ENCODE assay signal across 21 cellular contexts in the genomic region with DNA sequence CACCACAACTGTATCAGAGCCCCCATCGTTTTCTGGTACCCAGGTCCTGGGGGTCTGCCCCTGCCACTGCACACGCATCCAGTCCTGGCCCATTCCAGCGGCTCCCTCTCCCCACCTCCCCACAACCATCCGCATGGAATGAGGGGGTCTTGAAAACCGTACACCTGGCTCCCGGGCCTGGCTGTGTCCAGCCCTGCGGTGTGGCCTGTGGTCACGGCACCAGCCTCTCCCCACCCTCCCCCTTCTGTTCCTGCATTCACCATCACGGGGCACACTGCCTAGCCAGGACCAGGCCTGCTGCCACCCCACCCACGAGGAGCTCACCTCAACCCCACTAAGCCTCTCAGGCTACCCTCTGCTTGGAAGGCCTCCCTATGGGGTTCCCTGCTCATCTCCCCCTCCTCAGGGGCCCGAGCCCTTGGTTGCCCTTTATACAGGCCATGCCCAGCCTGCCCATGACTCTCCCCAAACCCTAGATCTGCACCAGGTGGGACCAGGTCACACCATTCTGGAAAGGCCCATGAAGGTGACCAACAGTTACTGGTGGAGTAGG. TPM values are rescaled to one million over a fixed set of nuclear protein-coding genes. Genes with fewer than 3 reads are reported as not detected.
DNase-seq lines count a peak whose midpoint lies in the region; ATAC-seq and TF ChIP-seq lines count a peak whose summit lies in the region.
"Had no signal": no experiment of that assay in that cellular context is flagged by ENCODE, and none has a peak within 500 bp of the region (broad histone marks: within the 10 kb centered on the region; RNA-seq: fewer than 3 reads in every experiment).

No MANE protein-coding gene starts in this region.

- intact Hi-C loops in posterior vena cava (cut with DNase I): no loop called here

- no peak overlapping the region for H2AFZ ChIP-seq in GM23338

- H3K4me1 Mint-ChIP-seq in activated T-cell treated with anti-CD3 and anti-CD28 coated beads, Interleukin-2, amount 50 U/mL, for 72 hours (ENCODE audit: low read depth): no peaks in the 10 kb centered on the region
- no peaks in the 10 kb centered on the region for H3K4me1 Mint-ChIP-seq in activated T-cell treated with anti-CD3 and anti-CD28 coated beads, Interleukin-2, amount 50 U/mL, for 4 hours (ENCODE audit: low read depth)
- H3K4me1 Mint-ChIP-seq in GM23338: no peaks in the 10 kb centered on the region
- H3K4me1 Mint-ChIP-seq: CD8-positive, alpha-beta memory T cell had no signal

- no peaks in the 10 kb centered on the region for H3K27me3 ChIP-seq in GM23338 (ENCODE audit: insufficient read depth)
- H3K27me3 ChIP-seq: BLaER1 treated with 17β-estradiol and CSF1 and Interleukin-3, amounts not matched to agents 10 nM and 100 nM had no signal

- no peaks in the 10 kb centered on the region for H3K4me1 ChIP-seq in GM23338 (ENCODE audit: insufficient read depth)
- H3K4me1 ChIP-seq: BLaER1 treated with 17β-estradiol and CSF1 and Interleukin-3, amounts not matched to agents 10 nM and 100 nM had no signal

- no peak overlapping the region for H3K4me3 Mint-ChIP-seq in activated T-cell treated with anti-CD3 and anti-CD28 coated beads, Interleukin-2, amount 50 U/mL, for 72 hours
- H3K4me3 Mint-ChIP-seq in activated T-cell treated with anti-CD3 and anti-CD28 coated beads, Interleukin-2, amount 50 U/mL, for 4 hours: no peak overlapping the region
- no peak overlapping the region for H3K4me3 Mint-ChIP-seq in GM23338

- no peak overlapping the region for H3K4me2 ChIP-seq in GM23338
- H3K4me2 ChIP-seq: BLaER1 treated with 17β-estradiol and CSF1 and Interleukin-3, amounts not matched to agents 10 nM and 100 nM had no signal

- no peaks in the 10 kb centered on the region for H4K20me1 ChIP-seq in GM23338 (replicated peaks; ENCODE audit: insufficient read depth)
- H4K20me1 ChIP-seq: BLaER1 treated with 17β-estradiol and CSF1 and Interleukin-3, amounts not matched to agents 10 nM and 100 nM had no signal

- no peak for DNase-seq in activated T-cell treated with anti-CD3 and anti-CD28 coated beads, Interleukin-2, amount 50 U/mL, for 72 hours
- no peak for DNase-seq in activated T-cell treated with anti-CD3 and anti-CD28 coated beads, Interleukin-2, amount 50 U/mL, for 4 hours
- peak; percentile 10 for DNase-seq in D341Med (ENCODE audit: low spot score)
- peak; percentile 23 for DNase-seq in islet precursor cell
- DNase-seq in posterior vena cava (ENCODE audit: low spot score): peak; percentile 44
- no peak for DNase-seq in activated gamma-delta T cell treated with Interleukin-2 at 50 U/mL for 16 hours
- no peak for DNase-seq in GM23338 (ENCODE audit: low spot score)
- DNase-seq: DMS79 treated with DMSO at 0.1 percent for 48 hours; GOT3; KG1; NCI-H1417 treated with DMSO at 0.1 percent for 48 hours; NCI-H1930; NCI-H526 treated with DMSO at 0.1 percent for 48 hours; NK-92 treated with Interleukin-12 subunit alpha and Interleukin-12 subunit beta, amount 100 ng/mL, for 24 hours had no signal

- H3K36me3 ChIP-seq in GM23338 (ENCODE audit: insufficient read depth): no peaks in the 10 kb centered on the region

- peaks cover 12 to 15% of the 10 kb centered on the region in 2 donors for H3K9me3 Mint-ChIP-seq in activated T-cell treated with anti-CD3 and anti-CD28 coated beads, Interleukin-2, amount 50 U/mL, for 72 hours
- peaks cover 11% of the 10 kb centered on the region for H3K9me3 Mint-ChIP-seq in activated T-cell treated with anti-CD3 and anti-CD28 coated beads, Interleukin-2, amount 50 U/mL, for 4 hours
- H3K9me3 Mint-ChIP-seq in GM23338: peaks cover 51% of the 10 kb centered on the region

- H3K9me2 ChIP-seq in GM23338 (ENCODE audit: insufficient read depth): no peaks in the 10 kb centered on the region

- H3K79me2 ChIP-seq in GM23338 (replicated peaks; ENCODE audit: insufficient read depth): no peaks in the 10 kb centered on the region

- no peaks in the 10 kb centered on the region for H3F3A ChIP-seq in GM23338 (replicated peaks; ENCODE audit: low read depth)

- peak overlapping the region; percentile 63 for H3K27ac Mint-ChIP-seq in activated T-cell treated with anti-CD3 and anti-CD28 coated beads, Interleukin-2, amount 50 U/mL, for 72 hours
- no peak overlapping the region for H3K27ac Mint-ChIP-seq in GM23338

- no peak overlapping the region for H3K27ac ChIP-seq in GM23338 (ENCODE audit: low read depth)
- H3K27ac ChIP-seq: BLaER1 treated with 17β-estradiol and CSF1 and Interleukin-3, amounts not matched to agents 10 nM and 100 nM had no signal

- H3K27me3 Mint-ChIP-seq in activated T-cell treated with anti-CD3 and anti-CD28 coated beads, Interleukin-2, amount 50 U/mL, for 72 hours (ENCODE audit: low read depth): peaks cover 4% of the 10 kb centered on the region
- H3K27me3 Mint-ChIP-seq in activated T-cell treated with anti-CD3 and anti-CD28 coated beads, Interleukin-2, amount 50 U/mL, for 4 hours (ENCODE audit: low read depth): no peaks in the 10 kb centered on the region
- peaks cover 11% of the 10 kb centered on the region for H3K27me3 Mint-ChIP-seq in GM23338 (ENCODE audit: insufficient read depth, low read depth, poor library complexity)

- ATAC-seq in activated T-cell treated with anti-CD3 and anti-CD28 coated beads, Interleukin-2, amount 50 U/mL, for 72 hours (replicated peaks in 1 of 2): peak; percentile 22 to 26
- no peak for ATAC-seq in activated T-cell treated with anti-CD3 and anti-CD28 coated beads, Interleukin-2, amount 50 U/mL, for 4 hours
- ATAC-seq in HG03139 (IDR thresholded peaks at IDR 0.05; ENCODE audit: unreplicated experiment) (no peak), GM23338 (no peak)
- ATAC-seq: GM12878 had no signal

- H3K36me3 Mint-ChIP-seq in activated T-cell treated with anti-CD3 and anti-CD28 coated beads, Interleukin-2, amount 50 U/mL, for 72 hours (ENCODE audit: insufficient read depth in 2 of 2): peaks cover 14 to 19% of the 10 kb centered on the region in 2 donors
- peaks cover 2% of the 10 kb centered on the region for H3K36me3 Mint-ChIP-seq in activated T-cell treated with anti-CD3 and anti-CD28 coated beads, Interleukin-2, amount 50 U/mL, for 4 hours (ENCODE audit: insufficient read depth)
- peaks cover 11% of the 10 kb centered on the region for H3K36me3 Mint-ChIP-seq in GM23338 (ENCODE audit: low read depth)

- H3K4me3 ChIP-seq in GM23338: no peak overlapping the region
- H3K4me3 ChIP-seq: BLaER1 treated with 17β-estradiol and CSF1 and Interleukin-3, amounts not matched to agents 10 nM and 100 nM; GM12878 had no signal

- no peak for TF ChIP-seq CTCF in GM23338 (conservative IDR thresholded peaks at IDR 0.05; ENCODE audit: low read depth in 2 of 2)

TF ChIP-seq in GM23338, 12 proteins besides CTCF, POLR2A, EP300 and RAD21:
- TF ChIP-seq ZNF114 (CRISPR knock-in tag; IDR thresholded peaks at IDR 0.05) (no peak), ETS1 (IDR thresholded peaks at IDR 0.05) (no peak), STAT1 (IDR thresholded peaks at IDR 0.05; ENCODE audit: unreplicated experiment) (no peak)

RNA-seq across cellular contexts. Expression of gene GPR35, which starts 11.4 kb away (rescaled TPM):
- total RNA-seq in activated T-cell treated with anti-CD3 and anti-CD28 coated beads, Interleukin-2, amount 50 U/mL, for 72 hours: 10 to 100 TPM; 48.2 to 50.7 TPM
- 1 to 10 TPM; 3.0 to 3.5 (median 3.3) TPM for total RNA-seq in activated T-cell treated with anti-CD3 and anti-CD28 coated beads, Interleukin-2, amount 50 U/mL, for 4 hours
- 1 to 10 TPM; 1.2 to 1.8 TPM for total RNA-seq in posterior vena cava
- 0.39 TPM in 1 of 2 replicates, not detected in the other for total RNA-seq in GM23338 (2014; rRNA removed; shearing (Covaris generic))
- polyA plus RNA-seq in GM23338 (2016; fragmentation: Nextera tagmentation; extraction: Ambion mirVana): 0.21 TPM in 1 of 2 replicates, not detected in the other
- total RNA-seq: G401 had no signal

RNA-seq across cellular contexts. Expression of gene AQP12B, which starts 46.0 kb away (rescaled TPM):
- not detected for total RNA-seq in activated T-cell treated with anti-CD3 and anti-CD28 coated beads, Interleukin-2, amount 50 U/mL, for 72 hours
- total RNA-seq in activated T-cell treated with anti-CD3 and anti-CD28 coated beads, Interleukin-2, amount 50 U/mL, for 4 hours: not detected
- under 1 TPM in 1 of 2 donors, not detected in 1; 0.19 TPM for total RNA-seq in posterior vena cava
- total RNA-seq in GM23338 (2014; rRNA removed; shearing (Covaris generic)): not detected in 2 replicates
- not detected in 2 replicates for polyA plus RNA-seq in GM23338 (2016; fragmentation: Nextera tagmentation; extraction: Ambion mirVana)
- total RNA-seq: CD8-positive, alpha-beta memory T cell; G401; GM12878; OCI-LY7; RPMI7951 had no signal
- polyA plus RNA-seq: CD8-positive, alpha-beta memory T cell; GM12878 had no signal

RNA-seq across cellular contexts. Expression of gene CAPN10, which starts 50.1 kb away (rescaled TPM):
- 10 to 100 TPM; 36.9 to 43.7 TPM for total RNA-seq in activated T-cell treated with anti-CD3 and anti-CD28 coated beads, Interleukin-2, amount 50 U/mL, for 72 hours
- total RNA-seq in activated T-cell treated with anti-CD3 and anti-CD28 coated beads, Interleukin-2, amount 50 U/mL, for 4 hours: 10 to 100 TPM; 38.2 to 43.4 (median 41.1) TPM
- total RNA-seq in posterior vena cava: 10 to 100 TPM; 18.6 to 22.6 TPM
- total RNA-seq in GM23338 (2014; rRNA removed; shearing (Covaris generic)): 47.0 and 59.8 TPM in 2 replicates
- polyA plus RNA-seq in GM23338 (2016; fragmentation: Nextera tagmentation; extraction: Ambion mirVana): 30.2 and 31.7 TPM in 2 replicates

RNA-seq across cellular contexts. Expression of gene AQP12A, which starts 55.0 kb away (rescaled TPM):
- total RNA-seq in activated T-cell treated with anti-CD3 and anti-CD28 coated beads, Interleukin-2, amount 50 U/mL, for 72 hours: not detected
- not detected for total RNA-seq in activated T-cell treated with anti-CD3 and anti-CD28 coated beads, Interleukin-2, amount 50 U/mL, for 4 hours
- total RNA-seq in posterior vena cava: not detected
- total RNA-seq in GM23338 (2014; rRNA removed; shearing (Covaris generic)): not detected in 2 replicates
- polyA plus RNA-seq in GM23338 (2016; fragmentation: Nextera tagmentation; extraction: Ambion mirVana): not detected in 2 replicates
- total RNA-seq: CD8-positive, alpha-beta memory T cell; G401; GM12878; OCI-LY7; RPMI7951 had no signal
- polyA plus RNA-seq: CD8-positive, alpha-beta memory T cell; GM12878 had no signal

Comparison
In these comparisons a context has a peak if more than half of its experiments do, and no peak if none do; other contexts are left out.
1. ATAC-seq: peak in activated T-cell treated with anti-CD3 and anti-CD28 coated beads, Interleukin-2, amount 50 U/mL, for 72 hours (2 of 2); none in activated T-cell treated with anti-CD3 and anti-CD28 coated beads, Interleukin-2, amount 50 U/mL, for 4 hours (0 of 2), HG03139 (single experiment) and GM23338 (single experiment).
2. RNA of gene GPR35, which starts 11.4 kb away (total RNA-seq): 48.2 to 50.7 TPM in activated T-cell treated with anti-CD3 and anti-CD28 coated beads, Interleukin-2, amount 50 U/mL, for 72 hours; 3.0 to 3.5 TPM in activated T-cell treated with anti-CD3 and anti-CD28 coated beads, Interleukin-2, amount 50 U/mL, for 4 hours, 1.2 to 1.8 TPM in posterior vena cava and 0.39 TPM in GM23338; every median in the first group is over 10 times any median in the second.
3. DNase-seq: peak in D341Med (single experiment), islet precursor cell (single experiment) and posterior vena cava (single experiment); none in activated T-cell treated with anti-CD3 and anti-CD28 coated beads, Interleukin-2, amount 50 U/mL, for 72 hours (0 of 2), activated T-cell treated with anti-CD3 and anti-CD28 coated beads, Interleukin-2, amount 50 U/mL, for 4 hours (single experiment), activated gamma-delta T cell treated with Interleukin-2 at 50 U/mL for 16 hours (single experiment) and GM23338 (single experiment).